Comparison of ENCODE assay signal across 19 cellular contexts in the genomic region with DNA sequence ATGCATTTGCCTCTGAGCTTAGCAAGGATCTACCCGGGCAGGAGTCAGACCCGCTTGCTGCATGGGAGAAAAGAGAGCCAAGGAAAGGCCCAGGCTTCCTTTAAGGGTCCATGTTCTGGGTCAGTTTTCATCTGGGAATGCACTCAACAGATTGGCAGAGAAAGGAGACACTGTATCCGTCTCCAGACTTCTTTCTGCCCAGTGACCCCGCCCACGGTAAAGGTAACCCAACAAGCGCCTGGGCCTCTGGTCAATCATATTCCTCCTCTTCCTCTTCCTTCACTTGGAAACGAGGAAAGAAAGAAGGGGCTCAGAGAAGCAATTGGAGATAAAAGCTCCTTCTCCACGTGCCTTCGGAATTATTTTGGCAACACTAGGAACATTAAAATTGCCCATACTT.
"Had no signal": no experiment of that assay in that cellular context is flagged by ENCODE, and none has a peak within 500 bp of the region (broad histone marks: within the 10 kb centered on the region; RNA-seq: fewer than 3 reads in every experiment).

No MANE protein-coding gene starts in this region.

- DNase-seq: activated CD4-positive, alpha-beta T cell treated with anti-CD3 and anti-CD28 coated beads for 48 hours; activated naive CD4-positive, alpha-beta T cell treated with Interleukin-2 at 50 U/mL for 16 hours; activated naive CD8-positive, alpha-beta T cell treated with anti-CD3 and anti-CD28 coated beads, Interleukin-2, amount 50 U/mL, for 24 hours; esophagus squamous epithelium; foreskin fibroblast; glutamatergic neuron; left lung; mesendoderm; spleen; stimulated activated CD4-positive, alpha-beta T cell treated with anti-CD3 and anti-CD28 coated beads, Interleukin-1b, Interleukin-23, amount 100 ng/mL, for 48 hours; stimulated activated naive B cell treated with anti-CD40 and anti-IgM and Interleukin-4, amounts not matched to agents 10 μg/mL and 1 μg/mL and 100 μg/mL, for 72 hours; substantia nigra; SW 1271; T1000; trophoblast cell had no signal

- H3K9me3 Mint-ChIP-seq: activated naive CD8-positive, alpha-beta T cell treated with anti-CD3 and anti-CD28 coated beads, Interleukin-2, amount 50 U/mL, for 24 hours; activated T-helper 1 cell treated with anti-CD3 and anti-CD28 coated beads, Interleukin-12 subunit alpha, Interleukin-12 subunit beta, Interleukin-2, Interleukin-4 antibody, amounts not matched to agents 30 ng/mL and 10 ng/mL and 1 ng/mL, durations not matched to agents 14 hours and 24 hours and 36 hours; stimulated activated naive B cell treated with anti-CD40 and anti-IgM and Interleukin-4, amounts not matched to agents 10 μg/mL and 1 μg/mL and 100 μg/mL, for 72 hours had no signal

- H3K27ac Mint-ChIP-seq: activated naive CD8-positive, alpha-beta T cell treated with anti-CD3 and anti-CD28 coated beads, Interleukin-2, amount 50 U/mL, for 24 hours; activated T-helper 1 cell treated with anti-CD3 and anti-CD28 coated beads, Interleukin-12 subunit alpha, Interleukin-12 subunit beta, Interleukin-2, Interleukin-4 antibody, amounts not matched to agents 30 ng/mL and 10 ng/mL and 1 ng/mL, durations not matched to agents 14 hours and 24 hours and 36 hours had no signal

- H3K36me3 ChIP-seq: cardiac muscle cell, esophagus squamous epithelium, left lung, prostate gland, spleen had no signal

- H3K9me3 ChIP-seq: esophagus squamous epithelium, left lung, prostate gland, spleen had no signal

- FAIRE-seq: astrocyte had no signal

- ATAC-seq: activated naive CD8-positive, alpha-beta T cell treated with anti-CD3 and anti-CD28 coated beads, Interleukin-2, amount 50 U/mL, for 24 hours had no signal

- H3K27me3 ChIP-seq: cardiac muscle cell, esophagus squamous epithelium, left lung, spleen had no signal

- H3K27ac ChIP-seq: cardiac muscle cell, left lung had no signal

- H3K4me1 Mint-ChIP-seq: activated naive CD8-positive, alpha-beta T cell treated with anti-CD3 and anti-CD28 coated beads, Interleukin-2, amount 50 U/mL, for 24 hours had no signal

- H3K4me3 Mint-ChIP-seq: activated naive CD8-positive, alpha-beta T cell treated with anti-CD3 and anti-CD28 coated beads, Interleukin-2, amount 50 U/mL, for 24 hours; activated T-helper 1 cell treated with anti-CD3 and anti-CD28 coated beads, Interleukin-12 subunit alpha, Interleukin-12 subunit beta, Interleukin-2, Interleukin-4 antibody, amounts not matched to agents 30 ng/mL and 10 ng/mL and 1 ng/mL, durations not matched to agents 14 hours and 24 hours and 36 hours had no signal

- H3K4me3 ChIP-seq: cardiac muscle cell, esophagus squamous epithelium, left lung, prostate gland, spleen had no signal
